ENCODE assay signal across 24 cellular contexts in the genomic region with DNA sequence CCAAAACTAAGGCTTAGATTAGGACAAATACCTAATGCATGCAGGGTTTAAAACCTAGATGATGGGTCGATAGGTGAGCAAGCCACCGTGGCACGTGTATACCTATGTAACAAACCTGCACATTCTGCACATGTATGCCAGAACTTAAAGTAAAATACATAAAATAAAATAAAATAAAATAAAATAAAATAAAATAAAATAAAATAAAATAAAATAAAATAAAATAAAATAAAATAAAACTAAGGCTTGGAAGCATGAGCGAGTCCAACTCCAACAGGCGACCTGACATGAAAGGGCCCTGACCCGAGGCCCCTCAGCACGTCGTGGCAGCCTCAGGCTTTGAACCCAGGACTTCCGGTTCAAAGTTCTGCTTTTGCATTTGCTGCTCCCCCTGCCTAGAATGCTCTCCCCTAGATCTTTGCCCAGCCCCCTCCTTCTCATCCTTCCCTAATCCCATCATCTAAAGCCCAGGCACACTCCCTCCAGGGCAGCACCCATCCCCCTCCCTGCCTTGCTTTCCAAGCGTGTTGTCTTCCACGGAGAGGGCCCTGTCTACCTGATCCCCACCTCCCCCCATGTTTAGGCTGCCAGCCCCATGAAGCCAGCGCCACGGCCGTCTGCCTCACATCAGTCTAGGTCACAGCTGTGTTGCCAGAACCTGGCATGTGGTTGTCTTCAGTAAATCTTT.
"Had no signal": no experiment of that assay in that cellular context is flagged by ENCODE, and none has a peak within 500 bp of the region (broad histone marks: within the 10 kb centered on the region; RNA-seq: fewer than 3 reads in every experiment).

No MANE protein-coding gene starts in this region.

- DNase-seq: effector memory CD8-positive, alpha-beta T cell; erythroblast; foreskin melanocyte; islet precursor cell; mammary epithelial cell; psoas muscle; retina; spleen; stimulated activated CD4-positive, alpha-beta T cell treated with anti-CD3 and anti-CD28 coated beads, Interleukin-15, amount 100 ng/mL, for 24 hours; stimulated activated CD4-positive, alpha-beta T cell treated with anti-CD3 and anti-CD28 coated beads, Interleukin-1b, Interleukin-23, amount 100 ng/mL, for 48 hours; stimulated activated CD4-positive, alpha-beta T cell treated with anti-CD3 and anti-CD28 coated beads, Interleukin-4, amount 100 ng/mL, for 4 hours; stimulated activated naive B cell treated with anti-CD40 and anti-IgM and Interleukin-4, amounts not matched to agents 10 μg/mL and 1 μg/mL and 100 μg/mL, for 72 hours; stimulated activated naive CD8-positive, alpha-beta T cell treated with anti-CD3 and anti-CD28 coated beads, Interleukin-15, amount 100 ng/mL, for 72 hours; testis; upper lobe of right lung had no signal

- H2AFZ ChIP-seq: parathyroid adenoma had no signal

- ATAC-seq: effector memory CD8-positive, alpha-beta T cell; left lobe of liver; mucosa of descending colon; naive thymus-derived CD8-positive, alpha-beta T cell; psoas muscle; sciatic nerve; stimulated activated naive B cell treated with anti-CD40 and anti-IgM and Interleukin-4, amounts not matched to agents 10 μg/mL and 1 μg/mL and 100 μg/mL, for 72 hours; stimulated activated naive CD8-positive, alpha-beta T cell treated with anti-CD3 and anti-CD28 coated beads, Interleukin-15, amount 100 ng/mL, for 72 hours; upper lobe of right lung had no signal

- H3K9me3 Mint-ChIP-seq: dendritic cell treated with granulocyte-macrophage colony-stimulating factor and Interleukin-4, amounts not matched to agents 40 ng/mL and 50 ng/mL, for 4 days; effector memory CD8-positive, alpha-beta T cell; neural crest cell; stimulated activated naive CD8-positive, alpha-beta T cell treated with anti-CD3 and anti-CD28 coated beads, Interleukin-15, amount 100 ng/mL, for 72 hours had no signal

- H3K27ac ChIP-seq: parathyroid adenoma, psoas muscle, spleen, testis, tibial nerve, upper lobe of right lung, vagina had no signal

- H3K4me3 ChIP-seq: mucosa of descending colon, psoas muscle, spleen, testis, tibial nerve, upper lobe of right lung, vagina had no signal

- H3K36me3 Mint-ChIP-seq: stimulated activated naive B cell treated with anti-CD40 and anti-IgM and Interleukin-4, amounts not matched to agents 10 μg/mL and 1 μg/mL and 100 μg/mL, for 72 hours had no signal

- H3K36me3 ChIP-seq: spleen, upper lobe of right lung, vagina had no signal

- H3K9ac ChIP-seq: parathyroid adenoma had no signal

- H3K4me3 Mint-ChIP-seq: dendritic cell treated with granulocyte-macrophage colony-stimulating factor and Interleukin-4, amounts not matched to agents 40 ng/mL and 50 ng/mL, for 4 days; effector memory CD8-positive, alpha-beta T cell; naive thymus-derived CD8-positive, alpha-beta T cell; neural crest cell; stimulated activated naive B cell treated with anti-CD40 and anti-IgM and Interleukin-4, amounts not matched to agents 10 μg/mL and 1 μg/mL and 100 μg/mL, for 72 hours; stimulated activated naive CD8-positive, alpha-beta T cell treated with anti-CD3 and anti-CD28 coated beads, Interleukin-15, amount 100 ng/mL, for 72 hours had no signal

- H3K4me1 Mint-ChIP-seq: naive thymus-derived CD8-positive, alpha-beta T cell; neural crest cell; stimulated activated naive B cell treated with anti-CD40 and anti-IgM and Interleukin-4, amounts not matched to agents 10 μg/mL and 1 μg/mL and 100 μg/mL, for 72 hours; stimulated activated naive CD8-positive, alpha-beta T cell treated with anti-CD3 and anti-CD28 coated beads, Interleukin-15, amount 100 ng/mL, for 72 hours had no signal

- H3K27me3 ChIP-seq: testis, tibial nerve, vagina had no signal

- H3K4me1 ChIP-seq: parathyroid adenoma, psoas muscle, testis, tibial nerve, upper lobe of right lung, vagina had no signal

- H3K27ac Mint-ChIP-seq: dendritic cell treated with granulocyte-macrophage colony-stimulating factor and Interleukin-4, amounts not matched to agents 40 ng/mL and 50 ng/mL, for 4 days; effector memory CD8-positive, alpha-beta T cell; naive thymus-derived CD8-positive, alpha-beta T cell; stimulated activated naive B cell treated with anti-CD40 and anti-IgM and Interleukin-4, amounts not matched to agents 10 μg/mL and 1 μg/mL and 100 μg/mL, for 72 hours had no signal

- H3K79me2 ChIP-seq: parathyroid adenoma had no signal
